In genomic region chr7:103988468-103989199, GRCh38 we compare ENCODE assay signal across 8 cellular contexts. TPM values are rescaled to one million over a fixed set of nuclear protein-coding genes. Genes with fewer than 3 reads are reported as not detected.
A peak's percentile ranks its signal among the peaks of the same experiment; 100 is the strongest.
DNase-seq lines count a peak whose midpoint lies in the region; ATAC-seq and TF ChIP-seq lines count a peak whose summit lies in the region.

No MANE protein-coding gene starts in this region.

- no peak for DNase-seq in activated T-cell treated with anti-CD3 and anti-CD28 coated beads, Interleukin-2, amount 50 U/mL, for 24 hours
- no peak for DNase-seq in activated T-cell treated with anti-CD3 and anti-CD28 coated beads for 4 hours
- DNase-seq in activated T-helper 1 cell treated with anti-CD3 and anti-CD28 coated beads, Interleukin-12 subunit alpha, Interleukin-12 subunit beta, Interleukin-2, Interleukin-4 antibody, amounts not matched to agents 30 ng/mL and 10 ng/mL and 1 ng/mL, durations not matched to agents 14 hours and 24 hours and 36 hours (ENCODE audit: low spot score), result no peak
- DNase-seq in kidney epithelial cell (ENCODE audit: low read depth), result no peak
- peak; percentile 22 for DNase-seq in testis
- no peak for DNase-seq in NCI-H2029 (lab: John Stamatoyannopoulos, UW)
- DNase-seq in midbrain (lab: John Stamatoyannopoulos, UW), result no peak

- peaks cover 18% of the 10 kb centered on the region for H3K27me3 ChIP-seq in kidney epithelial cell (ENCODE audit: control insufficient read depth, insufficient read depth, low read length)
- H3K27me3 ChIP-seq in testis, result no peaks in the 10 kb centered on the region

- TF ChIP-seq CTCF in kidney epithelial cell (IDR thresholded peaks at IDR 0.05; ENCODE audit: insufficient read depth, low read length, poor library complexity, severe bottlenecking), result no peak
- no peak for TF ChIP-seq CTCF in testis (IDR thresholded peaks at IDR 0.05)

- peak overlapping the region; percentile 25 for H3K4me3 Mint-ChIP-seq in activated T-cell treated with anti-CD3 and anti-CD28 coated beads, Interleukin-2, amount 50 U/mL, for 24 hours
- H3K4me3 Mint-ChIP-seq in activated T-helper 1 cell treated with anti-CD3 and anti-CD28 coated beads, Interleukin-12 subunit alpha, Interleukin-12 subunit beta, Interleukin-2, Interleukin-4 antibody, amounts not matched to agents 30 ng/mL and 10 ng/mL and 1 ng/mL, durations not matched to agents 14 hours and 24 hours and 36 hours, result peak overlapping the region; percentile 19

- TF ChIP-seq POLR2A in testis (IDR thresholded peaks at IDR 0.05), result no peak

- ATAC-seq in HG02885 (IDR thresholded peaks at IDR 0.05; ENCODE audit: poor library complexity, unreplicated experiment), result no peak

- no peak overlapping the region for H3K27ac Mint-ChIP-seq in activated T-cell treated with anti-CD3 and anti-CD28 coated beads, Interleukin-2, amount 50 U/mL, for 24 hours
- H3K27ac Mint-ChIP-seq in activated T-helper 1 cell treated with anti-CD3 and anti-CD28 coated beads, Interleukin-12 subunit alpha, Interleukin-12 subunit beta, Interleukin-2, Interleukin-4 antibody, amounts not matched to agents 30 ng/mL and 10 ng/mL and 1 ng/mL, durations not matched to agents 14 hours and 24 hours and 36 hours, result no peak overlapping the region

- H3K4me1 Mint-ChIP-seq in activated T-cell treated with anti-CD3 and anti-CD28 coated beads, Interleukin-2, amount 50 U/mL, for 24 hours (ENCODE audit: low read depth), result peaks cover 14% of the 10 kb centered on the region
- peaks cover 6% of the 10 kb centered on the region for H3K4me1 Mint-ChIP-seq in activated T-helper 1 cell treated with anti-CD3 and anti-CD28 coated beads, Interleukin-12 subunit alpha, Interleukin-12 subunit beta, Interleukin-2, Interleukin-4 antibody, amounts not matched to agents 30 ng/mL and 10 ng/mL and 1 ng/mL, durations not matched to agents 14 hours and 24 hours and 36 hours (ENCODE audit: low read depth)

- H3K27me3 Mint-ChIP-seq in activated T-cell treated with anti-CD3 and anti-CD28 coated beads, Interleukin-2, amount 50 U/mL, for 24 hours, result peaks cover 60% of the 10 kb centered on the region
- H3K27me3 Mint-ChIP-seq in activated T-helper 1 cell treated with anti-CD3 and anti-CD28 coated beads, Interleukin-12 subunit alpha, Interleukin-12 subunit beta, Interleukin-2, Interleukin-4 antibody, amounts not matched to agents 30 ng/mL and 10 ng/mL and 1 ng/mL, durations not matched to agents 14 hours and 24 hours and 36 hours (ENCODE audit: insufficient read depth), result peaks cover 47% of the 10 kb centered on the region

- H3K36me3 Mint-ChIP-seq in activated T-cell treated with anti-CD3 and anti-CD28 coated beads, Interleukin-2, amount 50 U/mL, for 24 hours (ENCODE audit: low read depth), result no peaks in the 10 kb centered on the region
- no peaks in the 10 kb centered on the region for H3K36me3 Mint-ChIP-seq in activated T-helper 1 cell treated with anti-CD3 and anti-CD28 coated beads, Interleukin-12 subunit alpha, Interleukin-12 subunit beta, Interleukin-2, Interleukin-4 antibody, amounts not matched to agents 30 ng/mL and 10 ng/mL and 1 ng/mL, durations not matched to agents 14 hours and 24 hours and 36 hours (ENCODE audit: low read depth)

- no peaks in the 10 kb centered on the region for H3K9me3 ChIP-seq in testis

- H3K4me3 ChIP-seq in kidney epithelial cell (ENCODE audit: low read depth, low read length) (peak overlapping the region; percentile 31), testis (peak overlapping the region; percentile 38 to 49)

- intact Hi-C loops in activated T-helper 1 cell treated with anti-CD3 and anti-CD28 coated beads, Interleukin-12 subunit alpha, Interleukin-12 subunit beta, Interleukin-2, Interleukin-4 antibody, amounts not matched to agents 30 ng/mL and 10 ng/mL and 1 ng/mL, durations not matched to agents 14 hours and 24 hours and 36 hours (cut with micrococcal nuclease), result no loop called here
- intact Hi-C loops in testis (cut with DNase I; ENCODE audit: low total_unique reads), result no loop called here

- peak overlapping the region in 1 of 2 donors; percentile 55 for H3K27ac ChIP-seq in testis

- no peaks in the 10 kb centered on the region for H3K36me3 ChIP-seq in kidney epithelial cell (ENCODE audit: control insufficient read depth, insufficient read depth, low read length)
- H3K36me3 ChIP-seq in testis (ENCODE audit: low read depth, missing control alignments), result no peaks in the 10 kb centered on the region

- H3K4me1 ChIP-seq in testis, result no peaks in the 10 kb centered on the region

- no peaks in the 10 kb centered on the region for H3K9me3 Mint-ChIP-seq in activated T-cell treated with anti-CD3 and anti-CD28 coated beads, Interleukin-2, amount 50 U/mL, for 24 hours
- H3K9me3 Mint-ChIP-seq in activated T-helper 1 cell treated with anti-CD3 and anti-CD28 coated beads, Interleukin-12 subunit alpha, Interleukin-12 subunit beta, Interleukin-2, Interleukin-4 antibody, amounts not matched to agents 30 ng/mL and 10 ng/mL and 1 ng/mL, durations not matched to agents 14 hours and 24 hours and 36 hours, result no peaks in the 10 kb centered on the region

- 3% methylated on average over 35 to 37 of the region's 37 CpGs for WGBS in testis, 2 donors

RNA-seq across cellular contexts. Expression of gene RELN, which starts 0.8 kb away (rescaled TPM):
- not detected in 2 replicates for total RNA-seq in activated T-helper 1 cell treated with anti-CD3 and anti-CD28 coated beads, Interleukin-12 subunit alpha, Interleukin-12 subunit beta, Interleukin-2, Interleukin-4 antibody, amounts not matched to agents 30 ng/mL and 10 ng/mL and 1 ng/mL, durations not matched to agents 14 hours and 24 hours and 36 hours
- 4.4 and 7.1 TPM in 2 replicates for total RNA-seq in kidney epithelial cell
- 1 to 10 TPM; 3.8 to 5.8 TPM for total RNA-seq in testis
- polyA plus RNA-seq in testis (ENCODE audit: insufficient read depth, low read depth, low replicate concordance), result 5.2 TPM
